In the genomic region with DNA sequence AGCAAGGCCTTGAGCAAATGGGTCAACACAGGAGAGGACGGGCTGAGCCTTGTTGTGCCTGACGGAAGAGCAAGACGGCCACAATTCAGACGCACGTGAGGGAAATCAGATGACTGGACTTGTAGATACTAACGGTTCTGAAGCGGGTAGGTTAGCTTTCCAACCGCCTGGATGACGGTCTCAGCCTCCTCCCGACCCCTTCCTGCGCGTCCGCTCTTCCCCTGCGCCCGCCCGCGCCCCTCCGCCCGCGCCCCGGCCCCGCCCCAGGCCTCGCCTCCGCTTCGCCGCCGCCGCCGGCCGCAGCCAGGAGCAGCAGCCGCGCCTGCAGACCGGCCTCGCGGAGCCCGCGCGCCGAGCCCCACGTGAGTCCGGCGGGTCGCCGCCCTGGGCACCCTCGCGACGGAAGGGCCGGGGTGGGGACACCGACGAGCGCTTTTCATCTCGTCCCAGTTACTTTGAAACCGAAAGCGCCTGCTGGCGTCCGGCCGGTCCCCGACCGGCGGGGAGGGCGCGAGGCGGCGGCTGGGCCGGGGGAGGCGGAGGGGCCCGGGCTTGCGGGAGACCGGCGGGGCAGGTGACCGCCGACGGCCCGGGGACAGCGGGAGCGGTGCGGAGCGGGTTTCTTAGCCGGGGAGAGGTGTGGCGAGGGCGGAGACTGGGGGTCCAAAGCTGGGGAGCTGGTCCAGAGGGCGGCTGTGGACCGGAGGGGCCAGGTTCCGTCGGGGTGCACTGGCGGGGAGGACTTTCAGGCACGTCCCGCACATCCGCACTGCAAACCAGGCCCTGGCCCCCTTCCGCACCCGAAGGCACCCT, we compare ENCODE assay signal across 1 cellular context.
TF ChIP-seq lines count a peak whose summit lies in the region.

A gene with protein sequence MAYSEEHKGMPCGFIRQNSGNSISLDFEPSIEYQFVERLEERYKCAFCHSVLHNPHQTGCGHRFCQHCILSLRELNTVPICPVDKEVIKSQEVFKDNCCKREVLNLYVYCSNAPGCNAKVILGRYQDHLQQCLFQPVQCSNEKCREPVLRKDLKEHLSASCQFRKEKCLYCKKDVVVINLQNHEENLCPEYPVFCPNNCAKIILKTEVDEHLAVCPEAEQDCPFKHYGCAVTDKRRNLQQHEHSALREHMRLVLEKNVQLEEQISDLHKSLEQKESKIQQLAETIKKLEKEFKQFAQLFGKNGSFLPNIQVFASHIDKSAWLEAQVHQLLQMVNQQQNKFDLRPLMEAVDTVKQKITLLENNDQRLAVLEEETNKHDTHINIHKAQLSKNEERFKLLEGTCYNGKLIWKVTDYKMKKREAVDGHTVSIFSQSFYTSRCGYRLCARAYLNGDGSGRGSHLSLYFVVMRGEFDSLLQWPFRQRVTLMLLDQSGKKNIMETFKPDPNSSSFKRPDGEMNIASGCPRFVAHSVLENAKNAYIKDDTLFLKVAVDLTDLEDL (plus strand): TSS at position 306 of the 813 bp plus-strand sequence. CDS start 26,407 bp downstream, outside the sequence.

TF ChIP-seq in HEK293, 187 proteins besides CTCF, POLR2A, EP300 and RAD21 (continued from another document and continues in another):
- TF ChIP-seq ZSCAN16 (tag by site-specific recombination; IDR thresholded peaks at IDR 0.05) (no peak), ZNF335 (tag by site-specific recombination; conservative IDR thresholded peaks at IDR 0.05) (peak; percentile 80; the same call in 1 of the 2 replicates), ZFP3 (tag by site-specific recombination; IDR thresholded peaks at IDR 0.05; ENCODE audit: low read depth) (no peak), ZNF561 (tag by site-specific recombination; IDR thresholded peaks at IDR 0.05; ENCODE audit: borderline replicate concordance) (peak; percentile 26; the same call in 1 of the 2 replicates), SCRT2 (tag by site-specific recombination; IDR thresholded peaks at IDR 0.05) (0 out of 2 replicates have a peak, but pooled peaks have one; percentile 25), GLI2 (tag by site-specific recombination; IDR thresholded peaks at IDR 0.05; ENCODE audit: borderline replicate concordance, low read depth) (no peak), ZNF549 (tag by site-specific recombination; IDR thresholded peaks at IDR 0.05) (no peak), ZNF670 (tag by site-specific recombination; IDR thresholded peaks at IDR 0.05; ENCODE audit: low read depth) (no peak), ZNF555 (tag by site-specific recombination; conservative IDR thresholded peaks at IDR 0.05) (no peak), ZNF416 (tag by site-specific recombination; IDR thresholded peaks at IDR 0.05) (no peak), ZNF175 (tag by site-specific recombination; IDR thresholded peaks at IDR 0.05) (no peak), ZNF146 (tag by site-specific recombination; IDR thresholded peaks at IDR 0.05) (no peak), ZNF48 (tag by site-specific recombination; IDR thresholded peaks at IDR 0.05) (no peak), SCRT1 (tag by site-specific recombination; IDR thresholded peaks at IDR 0.05; ENCODE audit: borderline replicate concordance) (no peak), ZNF629 (tag by site-specific recombination; IDR thresholded peaks at IDR 0.05) (no peak), ZNF654 (tag by site-specific recombination; IDR thresholded peaks at IDR 0.05; ENCODE audit: low read depth) (no peak), KLF8 (tag by site-specific recombination; IDR thresholded peaks at IDR 0.05) (peak; percentile 25; the same call in 1 of the 2 replicates), ZBTB1 (tag by site-specific recombination; IDR thresholded peaks at IDR 0.05) (no peak), ZNF610 (tag by site-specific recombination; IDR thresholded peaks at IDR 0.05; ENCODE audit: borderline replicate concordance) (no peak), ZNF140 (tag by site-specific recombination; IDR thresholded peaks at IDR 0.05) (no peak)
- TF ChIP-seq, protein P1, sequence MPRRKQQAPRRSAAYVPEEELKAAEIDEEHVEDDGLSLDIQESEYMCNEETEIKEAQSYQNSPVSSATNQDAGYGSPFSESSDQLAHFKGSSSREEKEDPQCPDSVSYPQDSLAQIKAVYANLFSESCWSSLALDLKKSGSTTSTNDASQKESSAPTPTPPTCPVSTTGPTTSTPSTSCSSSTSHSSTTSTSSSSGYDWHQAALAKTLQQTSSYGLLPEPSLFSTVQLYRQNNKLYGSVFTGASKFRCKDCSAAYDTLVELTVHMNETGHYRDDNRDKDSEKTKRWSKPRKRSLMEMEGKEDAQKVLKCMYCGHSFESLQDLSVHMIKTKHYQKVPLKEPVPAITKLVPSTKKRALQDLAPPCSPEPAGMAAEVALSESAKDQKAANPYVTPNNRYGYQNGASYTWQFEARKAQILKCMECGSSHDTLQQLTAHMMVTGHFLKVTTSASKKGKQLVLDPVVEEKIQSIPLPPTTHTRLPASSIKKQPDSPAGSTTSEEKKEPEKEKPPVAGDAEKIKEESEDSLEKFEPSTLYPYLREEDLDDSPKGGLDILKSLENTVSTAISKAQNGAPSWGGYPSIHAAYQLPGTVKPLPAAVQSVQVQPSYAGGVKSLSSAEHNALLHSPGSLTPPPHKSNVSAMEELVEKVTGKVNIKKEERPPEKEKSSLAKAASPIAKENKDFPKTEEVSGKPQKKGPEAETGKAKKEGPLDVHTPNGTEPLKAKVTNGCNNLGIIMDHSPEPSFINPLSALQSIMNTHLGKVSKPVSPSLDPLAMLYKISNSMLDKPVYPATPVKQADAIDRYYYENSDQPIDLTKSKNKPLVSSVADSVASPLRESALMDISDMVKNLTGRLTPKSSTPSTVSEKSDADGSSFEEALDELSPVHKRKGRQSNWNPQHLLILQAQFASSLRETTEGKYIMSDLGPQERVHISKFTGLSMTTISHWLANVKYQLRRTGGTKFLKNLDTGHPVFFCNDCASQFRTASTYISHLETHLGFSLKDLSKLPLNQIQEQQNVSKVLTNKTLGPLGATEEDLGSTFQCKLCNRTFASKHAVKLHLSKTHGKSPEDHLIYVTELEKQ (tag by site-specific recombination; IDR thresholded peaks at IDR 0.05; ENCODE audit: borderline replicate concordance), result no peak
- TF ChIP-seq, protein P2, sequence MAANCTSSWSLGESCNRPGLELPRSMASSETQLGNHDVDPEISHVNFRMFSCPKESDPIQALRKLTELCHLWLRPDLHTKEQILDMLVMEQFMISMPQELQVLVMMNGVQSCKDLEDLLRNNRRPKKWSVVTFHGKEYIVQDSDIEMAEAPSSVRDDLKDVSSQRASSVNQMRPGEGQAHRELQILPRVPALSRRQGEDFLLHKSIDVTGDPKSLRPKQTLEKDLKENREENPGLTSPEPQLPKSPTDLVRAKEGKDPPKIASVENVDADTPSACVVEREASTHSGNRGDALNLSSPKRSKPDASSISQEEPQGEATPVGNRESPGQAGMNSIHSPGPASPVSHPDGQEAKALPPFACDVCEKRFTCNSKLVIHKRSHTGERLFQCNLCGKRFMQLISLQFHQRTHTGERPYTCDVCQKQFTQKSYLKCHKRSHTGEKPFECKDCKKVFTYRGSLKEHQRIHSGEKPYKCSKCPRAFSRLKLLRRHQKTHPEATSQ (tag by site-specific recombination; IDR thresholded peaks at IDR 0.05), result no peak
- TF ChIP-seq, protein P3, sequence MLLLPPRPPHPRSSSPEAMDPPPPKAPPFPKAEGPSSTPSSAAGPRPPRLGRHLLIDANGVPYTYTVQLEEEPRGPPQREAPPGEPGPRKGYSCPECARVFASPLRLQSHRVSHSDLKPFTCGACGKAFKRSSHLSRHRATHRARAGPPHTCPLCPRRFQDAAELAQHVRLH (tag by site-specific recombination; IDR thresholded peaks at IDR 0.05), result no peak
- TF ChIP-seq, protein P4, sequence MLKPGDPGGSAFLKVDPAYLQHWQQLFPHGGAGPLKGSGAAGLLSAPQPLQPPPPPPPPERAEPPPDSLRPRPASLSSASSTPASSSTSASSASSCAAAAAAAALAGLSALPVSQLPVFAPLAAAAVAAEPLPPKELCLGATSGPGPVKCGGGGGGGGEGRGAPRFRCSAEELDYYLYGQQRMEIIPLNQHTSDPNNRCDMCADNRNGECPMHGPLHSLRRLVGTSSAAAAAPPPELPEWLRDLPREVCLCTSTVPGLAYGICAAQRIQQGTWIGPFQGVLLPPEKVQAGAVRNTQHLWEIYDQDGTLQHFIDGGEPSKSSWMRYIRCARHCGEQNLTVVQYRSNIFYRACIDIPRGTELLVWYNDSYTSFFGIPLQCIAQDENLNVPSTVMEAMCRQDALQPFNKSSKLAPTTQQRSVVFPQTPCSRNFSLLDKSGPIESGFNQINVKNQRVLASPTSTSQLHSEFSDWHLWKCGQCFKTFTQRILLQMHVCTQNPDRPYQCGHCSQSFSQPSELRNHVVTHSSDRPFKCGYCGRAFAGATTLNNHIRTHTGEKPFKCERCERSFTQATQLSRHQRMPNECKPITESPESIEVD (tag by site-specific recombination; IDR thresholded peaks at IDR 0.05), result no peak
- TF ChIP-seq, protein P5, sequence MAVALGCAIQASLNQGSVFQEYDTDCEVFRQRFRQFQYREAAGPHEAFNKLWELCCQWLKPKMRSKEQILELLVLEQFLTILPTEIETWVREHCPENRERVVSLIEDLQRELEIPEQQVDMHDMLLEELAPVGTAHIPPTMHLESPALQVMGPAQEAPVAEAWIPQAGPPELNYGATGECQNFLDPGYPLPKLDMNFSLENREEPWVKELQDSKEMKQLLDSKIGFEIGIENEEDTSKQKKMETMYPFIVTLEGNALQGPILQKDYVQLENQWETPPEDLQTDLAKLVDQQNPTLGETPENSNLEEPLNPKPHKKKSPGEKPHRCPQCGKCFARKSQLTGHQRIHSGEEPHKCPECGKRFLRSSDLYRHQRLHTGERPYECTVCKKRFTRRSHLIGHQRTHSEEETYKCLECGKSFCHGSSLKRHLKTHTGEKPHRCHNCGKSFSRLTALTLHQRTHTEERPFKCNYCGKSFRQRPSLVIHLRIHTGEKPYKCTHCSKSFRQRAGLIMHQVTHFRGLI (tag by site-specific recombination; IDR thresholded peaks at IDR 0.05), result no peak
- TF ChIP-seq, protein P6, sequence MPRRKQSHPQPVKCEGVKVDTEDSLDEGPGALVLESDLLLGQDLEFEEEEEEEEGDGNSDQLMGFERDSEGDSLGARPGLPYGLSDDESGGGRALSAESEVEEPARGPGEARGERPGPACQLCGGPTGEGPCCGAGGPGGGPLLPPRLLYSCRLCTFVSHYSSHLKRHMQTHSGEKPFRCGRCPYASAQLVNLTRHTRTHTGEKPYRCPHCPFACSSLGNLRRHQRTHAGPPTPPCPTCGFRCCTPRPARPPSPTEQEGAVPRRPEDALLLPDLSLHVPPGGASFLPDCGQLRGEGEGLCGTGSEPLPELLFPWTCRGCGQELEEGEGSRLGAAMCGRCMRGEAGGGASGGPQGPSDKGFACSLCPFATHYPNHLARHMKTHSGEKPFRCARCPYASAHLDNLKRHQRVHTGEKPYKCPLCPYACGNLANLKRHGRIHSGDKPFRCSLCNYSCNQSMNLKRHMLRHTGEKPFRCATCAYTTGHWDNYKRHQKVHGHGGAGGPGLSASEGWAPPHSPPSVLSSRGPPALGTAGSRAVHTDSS (tag by site-specific recombination; IDR thresholded peaks at IDR 0.05), result no peak
- TF ChIP-seq, protein P7, sequence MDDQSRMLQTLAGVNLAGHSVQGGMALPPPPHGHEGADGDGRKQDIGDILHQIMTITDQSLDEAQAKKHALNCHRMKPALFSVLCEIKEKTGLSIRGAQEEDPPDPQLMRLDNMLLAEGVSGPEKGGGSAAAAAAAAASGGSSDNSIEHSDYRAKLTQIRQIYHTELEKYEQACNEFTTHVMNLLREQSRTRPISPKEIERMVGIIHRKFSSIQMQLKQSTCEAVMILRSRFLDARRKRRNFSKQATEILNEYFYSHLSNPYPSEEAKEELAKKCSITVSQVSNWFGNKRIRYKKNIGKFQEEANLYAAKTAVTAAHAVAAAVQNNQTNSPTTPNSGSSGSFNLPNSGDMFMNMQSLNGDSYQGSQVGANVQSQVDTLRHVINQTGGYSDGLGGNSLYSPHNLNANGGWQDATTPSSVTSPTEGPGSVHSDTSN (CRISPR knock-in tag; IDR thresholded peaks at IDR 0.05), result 0 out of 2 replicates have a peak, but pooled peaks have one; percentile 63
- TF ChIP-seq, protein P8, sequence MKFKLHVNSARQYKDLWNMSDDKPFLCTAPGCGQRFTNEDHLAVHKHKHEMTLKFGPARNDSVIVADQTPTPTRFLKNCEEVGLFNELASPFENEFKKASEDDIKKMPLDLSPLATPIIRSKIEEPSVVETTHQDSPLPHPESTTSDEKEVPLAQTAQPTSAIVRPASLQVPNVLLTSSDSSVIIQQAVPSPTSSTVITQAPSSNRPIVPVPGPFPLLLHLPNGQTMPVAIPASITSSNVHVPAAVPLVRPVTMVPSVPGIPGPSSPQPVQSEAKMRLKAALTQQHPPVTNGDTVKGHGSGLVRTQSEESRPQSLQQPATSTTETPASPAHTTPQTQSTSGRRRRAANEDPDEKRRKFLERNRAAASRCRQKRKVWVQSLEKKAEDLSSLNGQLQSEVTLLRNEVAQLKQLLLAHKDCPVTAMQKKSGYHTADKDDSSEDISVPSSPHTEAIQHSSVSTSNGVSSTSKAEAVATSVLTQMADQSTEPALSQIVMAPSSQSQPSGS (tag by site-specific recombination; IDR thresholded peaks at IDR 0.05; ENCODE audit: low read depth), result no peak
- TF ChIP-seq, protein P9, sequence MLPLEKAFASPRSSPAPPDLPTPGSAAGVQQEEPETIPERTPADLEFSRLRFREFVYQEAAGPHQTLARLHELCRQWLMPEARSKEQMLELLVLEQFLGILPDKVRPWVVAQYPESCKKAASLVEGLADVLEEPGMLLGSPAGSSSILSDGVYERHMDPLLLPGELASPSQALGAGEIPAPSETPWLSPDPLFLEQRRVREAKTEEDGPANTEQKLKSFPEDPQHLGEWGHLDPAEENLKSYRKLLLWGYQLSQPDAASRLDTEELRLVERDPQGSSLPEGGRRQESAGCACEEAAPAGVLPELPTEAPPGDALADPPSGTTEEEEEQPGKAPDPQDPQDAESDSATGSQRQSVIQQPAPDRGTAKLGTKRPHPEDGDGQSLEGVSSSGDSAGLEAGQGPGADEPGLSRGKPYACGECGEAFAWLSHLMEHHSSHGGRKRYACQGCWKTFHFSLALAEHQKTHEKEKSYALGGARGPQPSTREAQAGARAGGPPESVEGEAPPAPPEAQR (tag by site-specific recombination; IDR thresholded peaks at IDR 0.05), result no peak
